10 cellular contexts compared by ENCODE assay signal in genomic region chr17:78142113-78142861, GRCh38. TPM values are rescaled to one million over a fixed set of nuclear protein-coding genes. Genes with fewer than 3 reads are reported as not detected.
DNase-seq lines count a peak whose midpoint lies in the region; ATAC-seq and TF ChIP-seq lines count a peak whose summit lies in the region.
"Had no signal": no experiment of that assay in that cellular context is flagged by ENCODE, and none has a peak within 500 bp of the region (broad histone marks: within the 10 kb centered on the region; RNA-seq: fewer than 3 reads in every experiment).

No MANE protein-coding gene starts in this region.

- TF ChIP-seq POLR2A in GM18505 (IDR thresholded peaks at IDR 0.05; ENCODE audit: borderline replicate concordance, extremely low read depth, insufficient read depth, insufficient read length): no peak

- DNase-seq in left cardiac atrium (peak; percentile 19), Right ventricle myocardium inferior (ENCODE audit: missing footprints) (no peak), islet precursor cell (peak; percentile 98), cortex of kidney (lab: John Stamatoyannopoulos, UW) (no peak), T-helper 9 cell (no peak)
- DNase-seq: CD8-positive, alpha-beta T cell had no signal

- no peak for ATAC-seq in left cardiac atrium
- ATAC-seq in Right ventricle myocardium inferior: no peak
- no peak for ATAC-seq in GM18502 (IDR thresholded peaks at IDR 0.05; ENCODE audit: poor library complexity, unreplicated experiment)
- ATAC-seq in GM18505 (IDR thresholded peaks at IDR 0.05; ENCODE audit: unreplicated experiment): no peak
- ATAC-seq: CD8-positive, alpha-beta T cell had no signal

- intact Hi-C loops in left cardiac atrium (cut with DNase I) (no loop called here), Right ventricle myocardium inferior (cut with DNase I) (no loop called here)

- H3K27ac ChIP-seq in VCaP: 0 out of 2 replicates have a peak overlapping the region, but pooled peaks have one; percentile 10

- TF ChIP-seq CTCF in VCaP (conservative IDR thresholded peaks at IDR 0.05): no peak

RNA-seq across cellular contexts. Expression of gene C17orf99, which starts 3.9 kb away (rescaled TPM):
- total RNA-seq in left cardiac atrium (not detected), Right ventricle myocardium inferior (not detected)
- total RNA-seq: CD8-positive, alpha-beta T cell; omental fat pad had no signal

RNA-seq across cellular contexts. Expression of gene TMC8, which starts 11.7 kb away (rescaled TPM):
- total RNA-seq in left cardiac atrium (1 to 10 TPM; 3.8 to 4.3 TPM), Right ventricle myocardium inferior (4.3 TPM)

RNA-seq across cellular contexts. Expression of gene TMC6, which starts 13.7 kb away (rescaled TPM):
- 10 to 100 TPM; 24.9 to 32.0 TPM for total RNA-seq in left cardiac atrium
- total RNA-seq in Right ventricle myocardium inferior: 77.0 TPM

RNA-seq across cellular contexts. Expression of gene SYNGR2, which starts 26.1 kb away (rescaled TPM):
- total RNA-seq in left cardiac atrium: 10 to 100 TPM; 73.4 to 84.5 TPM
- 120 TPM for total RNA-seq in Right ventricle myocardium inferior

RNA-seq across cellular contexts. Expression of gene TK1, which starts 44.6 kb away (rescaled TPM):
- total RNA-seq in left cardiac atrium (1 to 10 TPM; 1.8 to 7.7 TPM), Right ventricle myocardium inferior (5.2 TPM)

Comparison
In these comparisons a context has a peak if more than half of its experiments do, and no peak if none do; other contexts are left out.
1. DNase-seq: peak in left cardiac atrium (single experiment) and islet precursor cell (single experiment); none in Right ventricle myocardium inferior (single experiment), cortex of kidney (single experiment) and T-helper 9 cell (single experiment).